14 cellular contexts compared by ENCODE assay signal in genomic region chr3:52554026-52554755, GRCh38. TPM values are rescaled to one million over a fixed set of nuclear protein-coding genes. Genes with fewer than 3 reads are reported as not detected.
DNase-seq lines count a peak whose midpoint lies in the region; ATAC-seq and TF ChIP-seq lines count a peak whose summit lies in the region.
"Had no signal": no experiment of that assay in that cellular context is flagged by ENCODE, and none has a peak within 500 bp of the region (broad histone marks: within the 10 kb centered on the region; RNA-seq: fewer than 3 reads in every experiment).

No MANE protein-coding gene starts in this region.

- no peak overlapping the region for H3K4me3 Mint-ChIP-seq in central memory CD8-positive, alpha-beta T cell
- no peak overlapping the region for H3K4me3 Mint-ChIP-seq in stimulated activated effector memory CD8-positive, alpha-beta T cell treated with anti-CD3 and anti-CD28 coated beads, Interleukin-12 subunit alpha, Interleukin-12 subunit beta, amount 100 ng/mL, for 72 hours
- H3K4me3 Mint-ChIP-seq in T-cell, result no peak overlapping the region
- H3K4me3 Mint-ChIP-seq: B cell; CD8-positive, alpha-beta memory T cell had no signal

- no peaks in the 10 kb centered on the region for H3K4me1 Mint-ChIP-seq in central memory CD8-positive, alpha-beta T cell
- H3K4me1 Mint-ChIP-seq in stimulated activated effector memory CD8-positive, alpha-beta T cell treated with anti-CD3 and anti-CD28 coated beads, Interleukin-12 subunit alpha, Interleukin-12 subunit beta, amount 100 ng/mL, for 72 hours, result no peaks in the 10 kb centered on the region
- peaks cover 0 to 9% (median 3%) of the 10 kb centered on the region in 3 donors for H3K4me1 Mint-ChIP-seq in T-cell
- H3K4me1 Mint-ChIP-seq: B cell had no signal

- in situ Hi-C loops in GM13977 (cut with MboI; ENCODE audit: low pct_unique_long_range_greater_than_20kb, low sequenced_read_pairs, unreplicated experiment), result no loop called here

- no peak for ATAC-seq in central memory CD8-positive, alpha-beta T cell (replicated peaks; ENCODE audit: extremely low read depth, poor library complexity, severe bottlenecking)
- ATAC-seq in stimulated activated effector memory CD8-positive, alpha-beta T cell treated with anti-CD3 and anti-CD28 coated beads, Interleukin-12 subunit alpha, Interleukin-12 subunit beta, amount 100 ng/mL, for 72 hours, result no peak
- no peak for ATAC-seq in T-cell (replicated peaks in 1 of 4)
- no peak for ATAC-seq in HG03045 (IDR thresholded peaks at IDR 0.05; ENCODE audit: unreplicated experiment)
- ATAC-seq: Panc1, Right ventricle myocardium inferior had no signal

- H3K36me3 Mint-ChIP-seq in central memory CD8-positive, alpha-beta T cell (ENCODE audit: insufficient read depth), result peaks cover 37% of the 10 kb centered on the region
- peaks cover 93% of the 10 kb centered on the region for H3K36me3 Mint-ChIP-seq in stimulated activated effector memory CD8-positive, alpha-beta T cell treated with anti-CD3 and anti-CD28 coated beads, Interleukin-12 subunit alpha, Interleukin-12 subunit beta, amount 100 ng/mL, for 72 hours
- H3K36me3 Mint-ChIP-seq in T-cell, result peaks cover 32% of the 10 kb centered on the region

- DNase-seq in NCI-H345 treated with DMSO at 0.1 percent for 48 hours (lab: John Stamatoyannopoulos, UW; ENCODE audit: unreplicated experiment), result peak; percentile 25
- DNase-seq in NCI-H345 (lab: John Stamatoyannopoulos, UW), result no peak
- peak; percentile 64 for DNase-seq in NCI-H510A (lab: John Stamatoyannopoulos, UW)
- DNase-seq in central memory CD8-positive, alpha-beta T cell (ENCODE audit: low spot score in 2 of 2), result no peak
- DNase-seq in stimulated activated effector memory CD8-positive, alpha-beta T cell treated with anti-CD3 and anti-CD28 coated beads, Interleukin-12 subunit alpha, Interleukin-12 subunit beta, amount 100 ng/mL, for 72 hours (ENCODE audit: low spot score in 2 of 2), result no peak
- DNase-seq in T-cell, result no peak
- no peak for DNase-seq in GM13977 (ENCODE audit: low spot score)
- DNase-seq: CD8-positive, alpha-beta memory T cell; NCI-H187 treated with DMSO at 0.1 percent for 48 hours; T-helper 1 cell had no signal

- no peaks in the 10 kb centered on the region for H3K9me3 Mint-ChIP-seq in central memory CD8-positive, alpha-beta T cell
- no peaks in the 10 kb centered on the region for H3K9me3 Mint-ChIP-seq in stimulated activated effector memory CD8-positive, alpha-beta T cell treated with anti-CD3 and anti-CD28 coated beads, Interleukin-12 subunit alpha, Interleukin-12 subunit beta, amount 100 ng/mL, for 72 hours
- no peaks in the 10 kb centered on the region for H3K9me3 Mint-ChIP-seq in T-cell
- H3K9me3 Mint-ChIP-seq: CD8-positive, alpha-beta memory T cell had no signal

- CTCF ChIA-PET in T-cell (lab: Charles Lee), result no interaction called here

- POLR2A ChIA-PET in T-cell (lab: Charles Lee), result no interaction called here

- H3K27me3 Mint-ChIP-seq in central memory CD8-positive, alpha-beta T cell, result no peaks in the 10 kb centered on the region
- H3K27me3 Mint-ChIP-seq in T-cell, result no peaks in the 10 kb centered on the region
- H3K27me3 Mint-ChIP-seq: B cell; CD8-positive, alpha-beta memory T cell had no signal

- peak overlapping the region; percentile 76 for H3K27ac Mint-ChIP-seq in central memory CD8-positive, alpha-beta T cell (ENCODE audit: low read depth)
- peak overlapping the region; percentile 87 for H3K27ac Mint-ChIP-seq in stimulated activated effector memory CD8-positive, alpha-beta T cell treated with anti-CD3 and anti-CD28 coated beads, Interleukin-12 subunit alpha, Interleukin-12 subunit beta, amount 100 ng/mL, for 72 hours
- peak overlapping the region in 1 of 2 donors; percentile 31 for H3K27ac Mint-ChIP-seq in T-cell
- H3K27ac Mint-ChIP-seq: B cell had no signal

- TF ChIP-seq CTCF in GM13977 (IDR thresholded peaks at IDR 0.05; ENCODE audit: extremely low read depth, insufficient read depth, missing control alignments), result no peak

RNA-seq across cellular contexts. Expression of gene UQCC5, which starts 17.8 kb away (rescaled TPM):
- 10 to 100 TPM in 2 of 5 donors, 1 to 10 TPM in 3; 2.5 to 14.8 (median 9.8) TPM for total RNA-seq in T-cell

RNA-seq across cellular contexts. Expression of gene NT5DC2, which starts 20.5 kb away (rescaled TPM):
- 10 to 100 TPM in 2 of 5 donors, 1 to 10 TPM in 3; 1.9 to 10.9 (median 7.4) TPM for total RNA-seq in T-cell

RNA-seq across cellular contexts. Expression of gene STAB1, which starts 59.1 kb away (rescaled TPM):
- 1 to 10 TPM in 4 of 5 donors, under 1 TPM in 1; 0.38 to 2.2 (median 1.7) TPM for total RNA-seq in T-cell

Comparison
In these comparisons a context has a peak if more than half of its experiments do, and no peak if none do; other contexts are left out.
1. DNase-seq: peak in NCI-H345 treated with DMSO at 0.1 percent for 48 hours (single experiment) and NCI-H510A (single experiment); none in NCI-H345 (single experiment), central memory CD8-positive, alpha-beta T cell (0 of 2), stimulated activated effector memory CD8-positive, alpha-beta T cell treated with anti-CD3 and anti-CD28 coated beads, Interleukin-12 subunit alpha, Interleukin-12 subunit beta, amount 100 ng/mL, for 72 hours (0 of 2), T-cell (0 of 34) and GM13977 (single experiment).